1 cellular context compared by ENCODE assay signal in genomic region chr13:99606322-99607089, GRCh38.
A peak's percentile ranks its signal among the peaks of the same experiment; 100 is the strongest.
TF ChIP-seq lines count a peak whose summit lies in the region.

Gene CLYBL, plus strand, starts transcription at chr13:99606690.

TF ChIP-seq in K562, 482 proteins besides CTCF, POLR2A, EP300 and RAD21 (continued from another document and continues in another):
- TF ChIP-seq ZNF655 (CRISPR knock-in tag; IDR thresholded peaks at IDR 0.05), result no peak
- TF ChIP-seq THAP12 (CRISPR knock-in tag; IDR thresholded peaks at IDR 0.05), result 0 out of 2 replicates have a peak, but pooled peaks have one; percentile 23
- no peak for TF ChIP-seq MLLT1 (IDR thresholded peaks at IDR 0.05)
- TF ChIP-seq NCOA2 (IDR thresholded peaks at IDR 0.05; ENCODE audit: partially characterized antibody in 2 of 2), result no peak
- TF ChIP-seq TCFL5 (CRISPR knock-in tag; conservative IDR thresholded peaks at IDR 0.05), result no peak
- no peak for TF ChIP-seq E2F3 (CRISPR knock-in tag; IDR thresholded peaks at IDR 0.05)
- TF ChIP-seq MIER1 (IDR thresholded peaks at IDR 0.05; ENCODE audit: low read depth), result no peak
- no peak for TF ChIP-seq GTF2F1 (IDR thresholded peaks at IDR 0.05; ENCODE audit: low read depth, low read length)
- TF ChIP-seq ZNF589 (CRISPR knock-in tag; IDR thresholded peaks at IDR 0.05; ENCODE audit: low read depth), result no peak
- TF ChIP-seq POLR2AphosphoS2 (IDR thresholded peaks at IDR 0.05; ENCODE audit: low read length), result no peak
- peak; percentile 40 to 52 for TF ChIP-seq E2F6 (IDR thresholded peaks at IDR 0.05; ENCODE audit: borderline replicate concordance in 1 of 2, extremely low read depth in 1 of 2, insufficient read depth in 1 of 2, insufficient read length in 1 of 2, low read depth in 1 of 2, low read length in 1 of 2, poor library complexity in 1 of 2, severe bottlenecking in 1 of 2)
- no peak for TF ChIP-seq MBD1 (CRISPR knock-in tag; IDR thresholded peaks at IDR 0.05)
- peak; percentile 35; the same call in 1 of the 2 replicates for TF ChIP-seq ZBTB40 (IDR thresholded peaks at IDR 0.05)
- TF ChIP-seq ZBTB40 (CRISPR knock-in tag; IDR thresholded peaks at IDR 0.05), result no peak
- 0 out of 2 replicates have a peak, but pooled peaks have one; percentile 25 for TF ChIP-seq ATF7 (IDR thresholded peaks at IDR 0.05)
- no peak for TF ChIP-seq ZNF146 (CRISPR knock-in tag; IDR thresholded peaks at IDR 0.05; ENCODE audit: unreplicated experiment)
- TF ChIP-seq ATF4 (CRISPR knock-in tag; IDR thresholded peaks at IDR 0.05), result no peak
- no peak for TF ChIP-seq ZNF644 (tag; IDR thresholded peaks at IDR 0.05; ENCODE audit: low read depth)
- no peak for TF ChIP-seq MCM7 (IDR thresholded peaks at IDR 0.05)
- peak; percentile 53; the same call in 1 of the 2 replicates for TF ChIP-seq ARID4B (CRISPR knock-in tag; IDR thresholded peaks at IDR 0.05)
- TF ChIP-seq SETDB1 (IDR thresholded peaks at IDR 0.05; ENCODE audit: low read length), result no peak
- TF ChIP-seq GTF2E2 (tag; IDR thresholded peaks at IDR 0.05), result 0 out of 2 replicates have a peak, but pooled peaks have one; percentile 34
